13 cellular contexts compared by ENCODE assay signal in the genomic region with DNA sequence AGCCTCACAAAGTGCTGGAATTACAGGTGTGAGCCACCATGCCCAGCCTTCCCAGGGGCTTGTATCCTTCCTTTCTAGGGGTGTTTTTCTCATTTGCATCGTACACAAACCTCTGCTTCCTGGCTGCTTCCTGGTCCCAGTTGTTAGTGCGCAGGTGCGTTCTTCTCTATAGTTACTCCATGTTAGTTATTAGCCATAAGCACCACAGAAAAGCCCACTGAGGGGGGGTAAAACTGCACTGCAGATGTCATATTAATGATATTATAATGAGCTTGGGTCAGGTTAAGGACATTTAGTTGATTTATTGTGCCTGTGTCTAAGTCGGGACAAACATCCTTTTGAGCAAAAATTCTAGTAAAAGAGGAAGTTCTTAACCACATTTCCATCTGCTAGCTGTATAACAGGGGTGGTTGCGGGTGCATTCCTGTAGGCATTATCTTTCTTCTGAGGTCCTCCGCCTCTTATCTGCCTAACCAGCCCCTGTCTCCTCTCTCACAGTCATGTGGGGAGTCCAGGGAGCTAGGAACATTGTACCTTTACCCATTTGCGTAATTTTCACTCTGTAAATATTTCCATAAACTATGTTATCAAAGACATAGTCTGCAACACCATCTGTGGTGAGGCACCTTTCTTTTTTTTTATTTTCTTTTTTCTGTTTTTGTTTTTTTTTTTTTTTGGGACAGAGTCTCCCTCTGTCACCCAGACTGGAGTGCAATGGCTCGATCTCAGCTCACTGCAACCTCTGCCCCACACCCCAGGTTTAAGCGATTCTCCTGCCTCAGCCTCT. TPM values are rescaled to one million over a fixed set of nuclear protein-coding genes. Genes with fewer than 3 reads are reported as not detected.
DNase-seq lines count a peak whose midpoint lies in the region; ATAC-seq and TF ChIP-seq lines count a peak whose summit lies in the region.
"Had no signal": no experiment of that assay in that cellular context is flagged by ENCODE, and none has a peak within 500 bp of the region (broad histone marks: within the 10 kb centered on the region; RNA-seq: fewer than 3 reads in every experiment).

No MANE protein-coding gene starts in this region.

- H3K27ac ChIP-seq in body of pancreas, result no peak overlapping the region
- no peak overlapping the region for H3K27ac ChIP-seq in PC-9
- H3K27ac ChIP-seq: SJCRH30, tibial nerve had no signal

- DNase-seq in CD1c-positive myeloid dendritic cell (ENCODE audit: extremely low spot score), result peak; percentile 23
- peak; percentile 25 for DNase-seq in RPMI8226
- DNase-seq in body of pancreas, result no peak
- no peak for DNase-seq in COLO829 (ENCODE audit: low spot score)
- DNase-seq in mesenteric fat pad (ENCODE audit: low spot score), result no peak
- no peak for DNase-seq in PC-9
- no peak for DNase-seq in C1 segment of cervical spinal cord (lab: John Stamatoyannopoulos, UW)
- DNase-seq: dermis blood vessel endothelial cell; NCI-H187; SJCRH30; stimulated activated CD4-positive, alpha-beta T cell treated with anti-CD3 and anti-CD28 coated beads, Interleukin-4, amount 100 ng/mL, for 4 hours had no signal

- no peak overlapping the region for H3K4me2 ChIP-seq in PC-9

- intact Hi-C loops in body of pancreas (cut with DNase I), result no loop called here
- intact Hi-C loops in PC-9 (cut with micrococcal nuclease; ENCODE audit: unreplicated experiment), result no loop called here

- no peaks in the 10 kb centered on the region for H3K36me3 ChIP-seq in body of pancreas (replicated peaks in 1 of 2; ENCODE audit: insufficient read depth in 1 of 2, low read depth in 2 of 2)
- H3K36me3 ChIP-seq in PC-9 (ENCODE audit: low read depth), result no peaks in the 10 kb centered on the region
- H3K36me3 ChIP-seq: SJCRH30, tibial nerve had no signal

- H3K9me3 ChIP-seq in body of pancreas (no peaks in the 10 kb centered on the region), PC-9 (ENCODE audit: insufficient read depth, low read depth) (no peaks in the 10 kb centered on the region)
- H3K9me3 ChIP-seq: SJCRH30, tibial nerve had no signal

- TF ChIP-seq CTCF in body of pancreas (IDR thresholded peaks at IDR 0.05), result no peak
- TF ChIP-seq CTCF in PC-9 (conservative IDR thresholded peaks at IDR 0.05), result no peak

- no peaks in the 10 kb centered on the region for H3F3A ChIP-seq in PC-9 (ENCODE audit: insufficient read depth, low read depth)

- H3K4me1 ChIP-seq in body of pancreas (no peaks in the 10 kb centered on the region), PC-9 (replicated peaks; ENCODE audit: insufficient read depth) (no peaks in the 10 kb centered on the region)
- H3K4me1 ChIP-seq: SJCRH30, tibial nerve had no signal

- CTCF ChIA-PET in PC-9 (lab: Charles Lee), result no interaction called here

- 44 to 59% methylated on average over 9 of the region's 9 CpGs for WGBS in body of pancreas, 2 donors

- TF ChIP-seq POLR2A in body of pancreas (IDR thresholded peaks at IDR 0.05), result no peak

- H3K4me3 ChIP-seq in body of pancreas, result no peak overlapping the region
- H3K4me3 ChIP-seq in PC-9, result no peak overlapping the region
- H3K4me3 ChIP-seq: SJCRH30, tibial nerve had no signal

- BruUV-seq in PC-9 (replicated peaks; lab: Mats Ljungman, UMichigan), result no TSS peak

- H3K79me2 ChIP-seq in PC-9 (ENCODE audit: low read depth), result no peaks in the 10 kb centered on the region

- no peaks in the 10 kb centered on the region for H3K9me2 ChIP-seq in PC-9 (ENCODE audit: insufficient read depth)

- POLR2A ChIA-PET in PC-9 (lab: Charles Lee; ENCODE audit: unreplicated experiment), result no interaction called here

- peak; percentile 54 for ATAC-seq in HG02852 (IDR thresholded peaks at IDR 0.05; ENCODE audit: unreplicated experiment)
- ATAC-seq in body of pancreas, result peak; percentile 27

- H3K27me3 ChIP-seq in body of pancreas (no peaks in the 10 kb centered on the region), PC-9 (ENCODE audit: insufficient read depth, low read depth) (peaks cover 49% of the 10 kb centered on the region)
- H3K27me3 ChIP-seq: SJCRH30, tibial nerve had no signal

- H2AFZ ChIP-seq in PC-9, result no peak overlapping the region

- H4K20me1 ChIP-seq in PC-9 (ENCODE audit: insufficient read depth), result no peaks in the 10 kb centered on the region

RNA-seq across cellular contexts. Expression of a gene that starts 23.6 kb away (rescaled TPM):
- 10 to 100 TPM; 15.8 to 22.8 TPM for total RNA-seq in body of pancreas
- total RNA-seq in mesenteric fat pad, result 7.4 TPM
- not detected in 2 replicates for total RNA-seq in PC-9 (2021)
- total RNA-seq: SJCRH30 had no signal

Comparison
In these comparisons a context has a peak if more than half of its experiments do, and no peak if none do; other contexts are left out.
1. DNase-seq: peak in CD1c-positive myeloid dendritic cell (single experiment) and RPMI8226 (single experiment); none in body of pancreas (0 of 4), COLO829 (single experiment), mesenteric fat pad (single experiment), PC-9 (0 of 2) and C1 segment of cervical spinal cord (0 of 14).